In the genomic region with DNA sequence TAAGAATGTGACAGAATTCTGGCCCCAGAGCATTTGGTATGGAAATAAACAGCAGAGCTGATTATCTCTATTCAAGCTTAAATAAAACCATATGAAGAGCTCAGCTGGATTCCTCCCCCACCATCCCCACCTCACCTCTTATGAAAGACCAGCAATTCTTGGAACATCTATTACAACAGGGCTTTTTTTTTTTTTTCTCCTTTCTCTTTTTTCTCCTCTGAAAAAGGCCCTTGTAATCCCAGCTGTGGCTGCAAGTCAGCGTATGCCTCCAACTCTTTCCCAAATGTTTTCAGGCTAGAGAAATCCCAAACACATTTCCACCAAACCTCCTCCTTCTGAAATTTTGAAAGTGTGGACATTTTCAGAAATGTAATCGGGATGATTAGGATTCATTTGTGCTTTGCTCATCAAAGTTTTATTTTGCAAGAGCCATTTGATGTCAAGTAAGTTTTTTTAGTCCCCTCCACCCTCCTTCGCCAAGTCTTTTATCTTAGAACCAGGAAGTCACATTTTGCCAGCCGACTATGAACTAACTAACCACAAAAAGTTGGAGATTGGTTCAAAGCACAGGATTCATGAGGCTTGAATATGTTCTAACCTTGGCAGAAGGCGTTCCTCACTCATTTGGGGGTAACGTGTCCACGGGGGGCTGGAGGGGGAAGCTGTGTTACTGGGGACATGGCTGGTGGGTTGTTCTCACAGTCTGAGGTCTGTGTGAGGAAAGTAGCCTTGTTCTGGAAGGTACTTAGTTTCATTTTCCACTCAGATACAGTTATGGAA, we compare ENCODE assay signal across 11 cellular contexts.
DNase-seq lines count a peak whose midpoint lies in the region; ATAC-seq and TF ChIP-seq lines count a peak whose summit lies in the region.
"Had no signal": no experiment of that assay in that cellular context is flagged by ENCODE, and none has a peak within 500 bp of the region (broad histone marks: within the 10 kb centered on the region; RNA-seq: fewer than 3 reads in every experiment).

No MANE protein-coding gene starts in this region.

- in situ Hi-C loops in transverse colon (cut with MboI; ENCODE audit: low pct_ligation_motif_present in 1 of 4, low pct_unique_long_range_greater_than_20kb in 1 of 4, low sequenced_read_pairs in 3 of 4) = no loop called here

- no peak for TF ChIP-seq CTCF in transverse colon (IDR thresholded peaks at IDR 0.05)

- H4K8ac ChIP-seq in mesenchymal stem cell (ENCODE audit: low read length) = no peak overlapping the region

- ATAC-seq in HG03045 (IDR thresholded peaks at IDR 0.05; ENCODE audit: unreplicated experiment) = no peak
- ATAC-seq: natural killer cell had no signal

- H3K9me3 ChIP-seq in mesenchymal stem cell (ENCODE audit: control insufficient read depth, low read length) (peaks cover 14% of the 10 kb centered on the region), transverse colon (no peaks in the 10 kb centered on the region)

- H3K4ac ChIP-seq in mesenchymal stem cell (ENCODE audit: low read depth in 1 of 2, low read length in 2 of 2) = no peak overlapping the region

- no peak overlapping the region for H2BK120ac ChIP-seq in mesenchymal stem cell (ENCODE audit: low read depth, low read length)

- H2BK5ac ChIP-seq in mesenchymal stem cell (ENCODE audit: low read depth, low read length, poor library complexity, severe bottlenecking) = no peak overlapping the region

- H3K27me3 ChIP-seq in mesenchymal stem cell (ENCODE audit: control insufficient read depth in 1 of 2, insufficient read depth in 1 of 2, low read length in 2 of 2) (no peaks in the 10 kb centered on the region), transverse colon (no peaks in the 10 kb centered on the region)

- no peaks in the 10 kb centered on the region for H3K79me1 ChIP-seq in mesenchymal stem cell (replicated peaks; ENCODE audit: low read length, poor library complexity, severe bottlenecking)

- H4K91ac ChIP-seq in mesenchymal stem cell (ENCODE audit: low read length) = peak overlapping the region; percentile 43

- peak overlapping the region; percentile 88 for H3K9ac ChIP-seq in mesenchymal stem cell (ENCODE audit: low read length)

- no peak overlapping the region for H3K4me2 ChIP-seq in mesenchymal stem cell (ENCODE audit: low read length, poor library complexity, severe bottlenecking)

- intact Hi-C loops in transverse colon (cut with DNase I; ENCODE audit: low total_unique reads) = no loop called here

- WGBS in mesenchymal stem cell = 88% methylated on average over 4 of the region's 7 CpGs
- 30 to 32% methylated on average over 4 to 7 of the region's 7 CpGs for WGBS in transverse colon (ENCODE audit: low coverage in 1 of 2), 2 donors

- no peak for TF ChIP-seq EP300 in transverse colon (IDR thresholded peaks at IDR 0.05; ENCODE audit: low read depth)

- no peak for TF ChIP-seq POLR2A in transverse colon (IDR thresholded peaks at IDR 0.05)

- no peak overlapping the region for H2BK15ac ChIP-seq in mesenchymal stem cell (ENCODE audit: low read depth, poor library complexity, severe bottlenecking)

- H2AK5ac ChIP-seq in mesenchymal stem cell (ENCODE audit: low read length, severe bottlenecking) = no peak overlapping the region

- peaks cover 1% of the 10 kb centered on the region for H3K4me1 ChIP-seq in mesenchymal stem cell (ENCODE audit: control insufficient read depth, insufficient read depth, low read depth, low read length)
- H3K4me1 ChIP-seq in transverse colon = no peaks in the 10 kb centered on the region

- H3K18ac ChIP-seq in mesenchymal stem cell (ENCODE audit: low read depth in 1 of 2, low read length in 2 of 2) = peak overlapping the region; percentile 40 to 95

- DNase-seq in Kasumi-1 (lab: John Stamatoyannopoulos, UW) (peak; percentile 4 to 12), mesenchymal stem cell (peak; percentile 45), transverse colon (no peak), DMS53 treated with DMSO at 0.1 percent for 48 hours (lab: John Stamatoyannopoulos, UW; ENCODE audit: unreplicated experiment) (no peak), NCI-H2196 (lab: John Stamatoyannopoulos, UW; ENCODE audit: unreplicated experiment) (no peak)
- DNase-seq in stimulated activated CD8-positive, alpha-beta memory T cell treated with anti-CD3 and anti-CD28 coated beads, Interleukin-4, amount 100 ng/mL, for 48 hours = no peak
- DNase-seq: central memory CD4-positive, alpha-beta T cell; natural killer cell; NCI-H1436 had no signal

- no peak overlapping the region for H3K23ac ChIP-seq in mesenchymal stem cell (ENCODE audit: low read length in 2 of 2)

- H3K4me3 ChIP-seq in mesenchymal stem cell (ENCODE audit: insufficient read depth in 1 of 2, low read depth in 1 of 2, low read length in 2 of 2) (peak overlapping the region in 1 of 2 experiments; percentile 74), transverse colon (peak overlapping the region in 1 of 4 donors; percentile 1)

- peak overlapping the region; percentile 21 to 23 for H2BK12ac ChIP-seq in mesenchymal stem cell (ENCODE audit: low read length in 2 of 2)

- peak overlapping the region; percentile 33 for H2AFZ ChIP-seq in mesenchymal stem cell (ENCODE audit: low read depth, low read length)

- H3K27ac ChIP-seq in cingulate gyrus (ENCODE audit: low read depth, low read length) (peak overlapping the region; percentile 43), mesenchymal stem cell (ENCODE audit: low read length, poor library complexity, severe bottlenecking) (no peak overlapping the region), transverse colon (peak overlapping the region; percentile 23 to 68 (median 54))

- H3K14ac ChIP-seq in mesenchymal stem cell (ENCODE audit: low read length in 2 of 2) = no peak overlapping the region

- no peaks in the 10 kb centered on the region for H3K36me3 ChIP-seq in mesenchymal stem cell (ENCODE audit: control insufficient read depth in 1 of 2, insufficient read depth in 2 of 2, low read depth in 1 of 2, low read length in 2 of 2)
- no peaks in the 10 kb centered on the region for H3K36me3 ChIP-seq in transverse colon

Comparison
In these comparisons a context has a peak if more than half of its experiments do, and no peak if none do; other contexts are left out.
1. DNase-seq: peak in Kasumi-1 (2 of 2) and mesenchymal stem cell (single experiment); none in transverse colon (single experiment), DMS53 treated with DMSO at 0.1 percent for 48 hours (single experiment), stimulated activated CD8-positive, alpha-beta memory T cell treated with anti-CD3 and anti-CD28 coated beads, Interleukin-4, amount 100 ng/mL, for 48 hours (single experiment) and NCI-H2196 (single experiment).